Comparison of ENCODE assay signal across 32 cellular contexts in genomic region chr18:69071680-69072079, GRCh38.
"Had no signal": no experiment of that assay in that cellular context is flagged by ENCODE, and none has a peak within 500 bp of the region (broad histone marks: within the 10 kb centered on the region; RNA-seq: fewer than 3 reads in every experiment).

No MANE protein-coding gene starts in this region.

- H2AFZ ChIP-seq: neural progenitor cell, parathyroid adenoma had no signal

- H3K36me3 Mint-ChIP-seq: natural killer cell; neural progenitor cell; stimulated activated memory B cell treated with anti-CD40 and anti-IgM and Interleukin-4, amounts not matched to agents 10 μg/mL and 1 μg/mL and 100 μg/mL, for 72 hours had no signal

- H3K27me3 Mint-ChIP-seq: progenitor cell of endocrine pancreas; stimulated activated memory B cell treated with anti-CD40 and anti-IgM and Interleukin-4, amounts not matched to agents 10 μg/mL and 1 μg/mL and 100 μg/mL, for 72 hours; stimulated activated naive CD8-positive, alpha-beta T cell treated with anti-CD3 and anti-CD28 coated beads, Interleukin-15, amount 100 ng/mL, for 72 hours had no signal

- H3K9me3 Mint-ChIP-seq: neural progenitor cell; stimulated activated naive CD8-positive, alpha-beta T cell treated with anti-CD3 and anti-CD28 coated beads, Interleukin-15, amount 100 ng/mL, for 72 hours had no signal

- H3K27ac Mint-ChIP-seq: natural killer cell; nephron; neural progenitor cell; progenitor cell of endocrine pancreas; stimulated activated memory B cell treated with anti-CD40 and anti-IgM and Interleukin-4, amounts not matched to agents 10 μg/mL and 1 μg/mL and 100 μg/mL, for 72 hours had no signal

- H3K9ac ChIP-seq: neural progenitor cell, parathyroid adenoma had no signal

- H3K4me3 ChIP-seq: neural progenitor cell, ovary, psoas muscle, skin epidermis, smooth muscle cell, spleen, suprapubic skin, testis, thyroid gland, tibial nerve, upper lobe of left lung, vagina had no signal

- H3K27ac ChIP-seq: neural progenitor cell, ovary, parathyroid adenoma, psoas muscle, skin epidermis, spleen, suprapubic skin, testis, thyroid gland, tibial nerve, upper lobe of left lung, vagina had no signal

- DNase-seq: natural killer cell; occipital lobe; ovary; posterior cingulate gyrus; psoas muscle; right cardiac atrium; spleen; stimulated activated CD4-positive, alpha-beta T cell treated with anti-CD3 and anti-CD28 coated beads, Interleukin-12 subunit alpha, Interleukin-12 subunit beta, amount 100 ng/mL, for 4 hours; stimulated activated CD4-positive, alpha-beta T cell treated with anti-CD3 and anti-CD28 coated beads, Interleukin-1b, Interleukin-23, amount 100 ng/mL, for 48 hours; stimulated activated CD4-positive, alpha-beta T cell treated with anti-CD3 and anti-CD28 coated beads, Interleukin-4, amount 100 ng/mL, for 1 hour; stimulated activated CD4-positive, alpha-beta T cell treated with anti-CD3 and anti-CD28 coated beads, Interleukin-4, amount 100 ng/mL, for 4 hours; stimulated activated CD8-positive, alpha-beta memory T cell treated with anti-CD3 and anti-CD28 coated beads, Interleukin-4, amount 100 ng/mL, for 48 hours; stimulated activated naive CD4-positive, alpha-beta T cell; stimulated activated naive CD8-positive, alpha-beta T cell treated with anti-CD3 and anti-CD28 coated beads, Interleukin-15, amount 100 ng/mL, for 72 hours; stimulated activated naive CD8-positive, alpha-beta T cell treated with anti-CD3 and anti-CD28 coated beads, Interleukin-15, Interleukin-2, amounts not matched to agents 100 U/mL and 50 U/mL, for 24 hours; substantia nigra; testis; thyroid gland; trophoblast cell; upper lobe of left lung had no signal

- H3K4me1 Mint-ChIP-seq: natural killer cell; nephron; neural progenitor cell; stimulated activated memory B cell treated with anti-CD40 and anti-IgM and Interleukin-4, amounts not matched to agents 10 μg/mL and 1 μg/mL and 100 μg/mL, for 72 hours; stimulated activated naive CD8-positive, alpha-beta T cell treated with anti-CD3 and anti-CD28 coated beads, Interleukin-15, amount 100 ng/mL, for 72 hours had no signal

- H3K4me2 ChIP-seq: neural progenitor cell, smooth muscle cell had no signal

- H3K4me1 ChIP-seq: neural progenitor cell, parathyroid adenoma, psoas muscle, spleen, suprapubic skin, testis, thyroid gland, tibial nerve, upper lobe of left lung, vagina had no signal

- H3K4me3 Mint-ChIP-seq: natural killer cell; nephron; neural progenitor cell; stimulated activated memory B cell treated with anti-CD40 and anti-IgM and Interleukin-4, amounts not matched to agents 10 μg/mL and 1 μg/mL and 100 μg/mL, for 72 hours; stimulated activated naive CD8-positive, alpha-beta T cell treated with anti-CD3 and anti-CD28 coated beads, Interleukin-15, amount 100 ng/mL, for 72 hours had no signal

- H3K36me3 ChIP-seq: neural progenitor cell, ovary, spleen, suprapubic skin, thyroid gland, tibial nerve, upper lobe of left lung, vagina had no signal

- H3K27me3 ChIP-seq: neural progenitor cell, ovary, spleen, suprapubic skin, testis, thyroid gland, tibial nerve, upper lobe of left lung, vagina had no signal

- FAIRE-seq: urothelium cell line had no signal

- H3K79me2 ChIP-seq: parathyroid adenoma had no signal

- ATAC-seq: natural killer cell; psoas muscle; right cardiac atrium; sciatic nerve; stimulated activated memory B cell treated with anti-CD40 and anti-IgM and Interleukin-4, amounts not matched to agents 10 μg/mL and 1 μg/mL and 100 μg/mL, for 72 hours; stimulated activated naive CD8-positive, alpha-beta T cell treated with anti-CD3 and anti-CD28 coated beads, Interleukin-15, amount 100 ng/mL, for 72 hours; stimulated activated naive CD8-positive, alpha-beta T cell treated with anti-CD3 and anti-CD28 coated beads, Interleukin-15, Interleukin-2, amounts not matched to agents 100 U/mL and 50 U/mL, for 24 hours had no signal

- H3K9me3 ChIP-seq: ovary, testis, thyroid gland, tibial nerve, upper lobe of left lung, vagina had no signal
